ENCODE assay signal across 1 cellular context in the genomic region with DNA sequence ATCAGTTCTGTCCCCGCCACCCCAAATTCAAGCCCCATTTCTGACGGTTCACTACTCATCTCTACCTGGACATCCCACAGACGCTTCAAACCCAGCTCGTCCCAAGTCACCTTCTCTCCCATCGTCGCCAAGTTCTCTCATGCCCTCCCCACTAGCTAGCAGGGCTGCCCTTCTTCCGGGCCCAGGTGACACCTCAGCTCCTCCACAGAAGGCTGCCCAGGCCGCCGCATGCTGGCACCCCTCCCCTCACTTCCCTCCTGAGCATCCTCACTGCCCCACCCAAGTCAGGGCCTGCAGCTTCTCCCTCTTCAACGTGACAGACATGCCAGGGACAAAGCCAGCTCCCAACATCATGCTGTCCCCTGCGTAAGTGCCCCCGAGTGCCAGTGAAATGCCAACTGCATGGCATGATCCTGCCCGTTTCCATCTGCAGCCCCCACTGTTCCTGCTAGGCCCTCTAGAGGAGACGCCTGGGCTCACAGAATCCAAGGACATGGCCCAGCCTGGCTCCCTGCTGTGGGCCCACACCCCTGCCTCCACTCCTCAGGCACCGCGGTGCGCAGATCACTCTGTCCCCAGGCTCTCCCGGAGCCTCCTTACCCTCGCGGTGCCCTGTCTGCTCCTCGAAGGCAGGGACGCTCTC.
TF ChIP-seq lines count a peak whose summit lies in the region.

No MANE protein-coding gene starts in this region.

TF ChIP-seq in IMR-90, 13 proteins besides CTCF, POLR2A, EP300 and RAD21:
- TF ChIP-seq CEBPB (IDR thresholded peaks at IDR 0.05; ENCODE audit: low read depth, low read length) (no peak), ELK1 (IDR thresholded peaks at IDR 0.05; ENCODE audit: borderline replicate concordance, low read depth, low read length) (no peak), CHD1 (IDR thresholded peaks at IDR 0.05; ENCODE audit: low read depth, low read length) (no peak), MXI1 (IDR thresholded peaks at IDR 0.05; ENCODE audit: borderline replicate concordance, low read depth, low read length) (no peak), SMC3 (IDR thresholded peaks at IDR 0.05; ENCODE audit: low read depth, low read length) (no peak), FOS (IDR thresholded peaks at IDR 0.05; ENCODE audit: low read depth, low read length) (no peak), RFX5 (IDR thresholded peaks at IDR 0.05; ENCODE audit: low read depth, low read length) (no peak), NFE2L2 (IDR thresholded peaks at IDR 0.05; ENCODE audit: low read depth, low read length) (no peak)
